ENCODE assay signal across 16 cellular contexts in the genomic region with DNA sequence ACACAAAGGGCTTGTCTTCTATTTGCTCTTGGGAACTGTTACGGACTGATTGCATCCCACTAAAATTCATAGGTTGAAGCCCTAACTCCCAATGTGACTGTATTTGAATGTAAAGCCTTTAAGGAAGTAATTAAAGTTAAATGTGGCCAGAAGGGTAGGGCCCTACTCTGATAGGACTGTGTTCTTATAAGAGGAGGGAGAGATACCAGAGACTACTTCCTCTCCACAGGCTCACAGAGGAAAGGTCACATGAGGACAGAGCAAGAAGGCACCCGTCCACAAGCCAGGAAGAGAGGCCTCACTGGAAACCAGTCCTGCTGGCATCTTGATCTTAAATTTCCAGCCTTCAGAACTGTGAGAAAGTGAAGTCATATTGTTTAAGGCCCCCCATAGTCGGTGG.
"Had no signal": no experiment of that assay in that cellular context is flagged by ENCODE, and none has a peak within 500 bp of the region (broad histone marks: within the 10 kb centered on the region; RNA-seq: fewer than 3 reads in every experiment).

No MANE protein-coding gene starts in this region.

- H3K9me3 Mint-ChIP-seq: activated CD4-positive, alpha-beta T cell treated with anti-CD3 and anti-CD28 coated beads, Interleukin-2, amount 10 ng/mL, durations not matched to agents 7 days and 5 days; activated naive CD4-positive, alpha-beta T cell treated with anti-CD3 and anti-CD28 coated beads, Interleukin-2, amount 50 U/mL, for 72 hours; activated T-cell treated with anti-CD3 and anti-CD28 coated beads, Interleukin-2, amount 50 U/mL, for 72 hours had no signal

- H3K36me3 ChIP-seq: tibial nerve, vagina had no signal

- DNase-seq: activated CD4-positive, alpha-beta T cell treated with anti-CD3 and anti-CD28 coated beads, Interleukin-2, amount 10 ng/mL, durations not matched to agents 7 days and 5 days; activated CD8-positive, alpha-beta memory T cell treated with anti-CD3 and anti-CD28 coated beads, Interleukin-2, amount 50 U/mL, for 48 hours; activated gamma-delta T cell; activated T-cell treated with anti-CD3 and anti-CD28 coated beads, Interleukin-2, amount 50 U/mL, for 72 hours; amygdala; body of pancreas; caudate nucleus; naive thymus-derived CD8-positive, alpha-beta T cell; stimulated activated CD4-positive, alpha-beta T cell treated with anti-CD3 and anti-CD28 coated beads, Interleukin-2, amount 100 ng/mL, for 48 hours; stimulated activated naive CD4-positive, alpha-beta T cell treated with Interleukin-2 at 50 U/mL for 16 hours; substantia nigra had no signal

- H3K27me3 Mint-ChIP-seq: activated CD4-positive, alpha-beta T cell treated with anti-CD3 and anti-CD28 coated beads, Interleukin-2, amount 10 ng/mL, durations not matched to agents 7 days and 5 days; memory B cell; naive thymus-derived CD8-positive, alpha-beta T cell had no signal

- H3K36me3 Mint-ChIP-seq: activated naive CD4-positive, alpha-beta T cell treated with anti-CD3 and anti-CD28 coated beads, Interleukin-2, amount 50 U/mL, for 72 hours; memory B cell; naive thymus-derived CD8-positive, alpha-beta T cell had no signal

- H3K9me3 ChIP-seq: body of pancreas, tibial nerve, vagina had no signal

- H3K27me3 ChIP-seq: body of pancreas, tibial nerve, vagina had no signal

- H3K4me3 Mint-ChIP-seq: activated CD4-positive, alpha-beta T cell treated with anti-CD3 and anti-CD28 coated beads, Interleukin-2, amount 10 ng/mL, durations not matched to agents 7 days and 5 days; activated T-cell treated with anti-CD3 and anti-CD28 coated beads, Interleukin-2, amount 50 U/mL, for 72 hours; memory B cell; naive thymus-derived CD8-positive, alpha-beta T cell had no signal

- H3K27ac ChIP-seq: body of pancreas, tibial nerve, vagina had no signal

- H3K27ac Mint-ChIP-seq: activated CD4-positive, alpha-beta T cell treated with anti-CD3 and anti-CD28 coated beads, Interleukin-2, amount 10 ng/mL, durations not matched to agents 7 days and 5 days; activated naive CD4-positive, alpha-beta T cell treated with anti-CD3 and anti-CD28 coated beads, Interleukin-2, amount 50 U/mL, for 72 hours; activated T-cell treated with anti-CD3 and anti-CD28 coated beads, Interleukin-2, amount 50 U/mL, for 72 hours; memory B cell; naive thymus-derived CD8-positive, alpha-beta T cell had no signal

- H3K4me1 ChIP-seq: body of pancreas, vagina had no signal

- H3K4me3 ChIP-seq: body of pancreas, tibial nerve, vagina had no signal

- ATAC-seq: activated naive CD4-positive, alpha-beta T cell treated with anti-CD3 and anti-CD28 coated beads, Interleukin-2, amount 50 U/mL, for 72 hours; activated T-cell treated with anti-CD3 and anti-CD28 coated beads, Interleukin-2, amount 50 U/mL, for 72 hours; body of pancreas; esophagus mucosa; naive thymus-derived CD8-positive, alpha-beta T cell had no signal

- H3K4me1 Mint-ChIP-seq: activated CD4-positive, alpha-beta T cell treated with anti-CD3 and anti-CD28 coated beads, Interleukin-2, amount 10 ng/mL, durations not matched to agents 7 days and 5 days; memory B cell had no signal
